33 cellular contexts compared by ENCODE assay signal in genomic region chr21:28277324-28277723, GRCh38.
"Had no signal": no experiment of that assay in that cellular context is flagged by ENCODE, and none has a peak within 500 bp of the region (broad histone marks: within the 10 kb centered on the region; RNA-seq: fewer than 3 reads in every experiment).

No MANE protein-coding gene starts in this region.

- H3K9me3 ChIP-seq: MG63 had no signal

- H3K36me3 ChIP-seq: MG63 had no signal

- H3K4me3 ChIP-seq: MG63 had no signal

- H3K27me3 ChIP-seq: MG63 had no signal

- DNase-seq: Karpas-422, Kasumi-1, MG63, MM.1S, MV-4-11, NCI-H1048, NCI-H1092, NCI-H1092 treated with DMSO at 0.1 percent for 48 hours, NCI-H1105, NCI-H1105 treated with DMSO at 0.1 percent for 48 hours, NCI-H1417 treated with DMSO at 0.1 percent for 48 hours, NCI-H1436 treated with DMSO at 0.1 percent for 48 hours, NCI-H146, NCI-H1694, NCI-H1694 treated with DMSO at 0.1 percent for 48 hours, NCI-H187, NCI-H187 treated with DMSO at 0.1 percent for 48 hours, NCI-H2029, NCI-H2029 treated with DMSO at 0.1 percent for 48 hours, NCI-H2081 treated with DMSO at 0.1 percent for 48 hours, NCI-H2107, NCI-H2171, NCI-H2171 treated with DMSO at 0.1 percent for 48 hours, NCI-H2227 treated with DMSO at 0.1 percent for 48 hours, NCI-H226, NCI-H345, NCI-H446, NCI-H446 treated with DMSO at 0.1 percent for 48 hours, NCI-H510A, NCI-H510A treated with DMSO at 0.1 percent for 48 hours, NCI-H524, NCI-H524 treated with DMSO at 0.1 percent for 48 hours, NCI-H526 had no signal
